ENCODE assay signal across 24 cellular contexts in genomic region chr16:65422934-65423333, GRCh38.
"Had no signal": no experiment of that assay in that cellular context is flagged by ENCODE, and none has a peak within 500 bp of the region (broad histone marks: within the 10 kb centered on the region; RNA-seq: fewer than 3 reads in every experiment).

No MANE protein-coding gene starts in this region.

- H3K27me3 ChIP-seq: neural progenitor cell, ovary, right lobe of liver, sigmoid colon, stomach, thyroid gland, tibial nerve, upper lobe of right lung, uterus had no signal

- FAIRE-seq: small intestine had no signal

- H3K27ac ChIP-seq: neural progenitor cell, ovary, parathyroid adenoma, psoas muscle, right lobe of liver, sigmoid colon, stomach, thoracic aorta, thyroid gland, tibial nerve, upper lobe of right lung, uterus had no signal

- ATAC-seq: naive thymus-derived CD4-positive, alpha-beta T cell; natural killer cell; psoas muscle; right lobe of liver; stimulated activated effector memory CD8-positive, alpha-beta T cell treated with anti-CD3 and anti-CD28 coated beads, Interleukin-12 subunit alpha, Interleukin-12 subunit beta, amount 100 ng/mL, for 72 hours; stimulated activated naive B cell treated with anti-CD40 and anti-IgM and Interleukin-4, amounts not matched to agents 10 μg/mL and 1 μg/mL and 100 μg/mL, for 72 hours; upper lobe of right lung had no signal

- DNase-seq: naive thymus-derived CD4-positive, alpha-beta T cell; natural killer cell; occipital lobe; ovary; posterior cingulate gyrus; psoas muscle; right lobe of liver; sigmoid colon; small intestine; stimulated activated CD4-positive, alpha-beta T cell treated with anti-CD3 and anti-CD28 coated beads, Interleukin-15, amount 100 ng/mL, for 24 hours; stimulated activated CD4-positive, alpha-beta T cell treated with anti-CD3 and anti-CD28 coated beads, Interleukin-2, amount 100 ng/mL, for 24 hours; stimulated activated CD4-positive, alpha-beta T cell treated with anti-CD3 and anti-CD28 coated beads, Interleukin-2, amount 100 ng/mL, for 48 hours; stimulated activated CD4-positive, alpha-beta T cell treated with anti-CD3 and anti-CD28 coated beads, Interleukin-4, amount 100 ng/mL, for 24 hours; stimulated activated naive B cell treated with anti-CD40 and anti-IgM and Interleukin-4, amounts not matched to agents 10 μg/mL and 1 μg/mL and 100 μg/mL, for 72 hours; stimulated activated naive CD4-positive, alpha-beta T cell treated with Interleukin-2 at 50 U/mL for 16 hours; stomach; thyroid gland; upper lobe of right lung; uterus had no signal

- H3K4me1 ChIP-seq: neural progenitor cell, parathyroid adenoma, psoas muscle, right lobe of liver, sigmoid colon, stomach, thyroid gland, tibial nerve, upper lobe of right lung, uterus had no signal

- H3K4me3 ChIP-seq: neural progenitor cell, ovary, psoas muscle, right lobe of liver, sigmoid colon, stomach, thoracic aorta, thyroid gland, tibial nerve, upper lobe of right lung, uterus had no signal

- H3K9me3 ChIP-seq: ovary, psoas muscle, thyroid gland, upper lobe of right lung, uterus had no signal

- H3K36me3 ChIP-seq: neural progenitor cell, ovary, right lobe of liver, sigmoid colon, stomach, thoracic aorta, thyroid gland, tibial nerve, upper lobe of right lung, uterus had no signal
